19 cellular contexts compared by ENCODE assay signal in genomic region chr1:211687462-211688215, GRCh38. TPM values are rescaled to one million over a fixed set of nuclear protein-coding genes. Genes with fewer than 3 reads are reported as not detected.
DNase-seq lines count a peak whose midpoint lies in the region; ATAC-seq and TF ChIP-seq lines count a peak whose summit lies in the region.
"Had no signal": no experiment of that assay in that cellular context is flagged by ENCODE, and none has a peak within 500 bp of the region (broad histone marks: within the 10 kb centered on the region; RNA-seq: fewer than 3 reads in every experiment).

No MANE protein-coding gene starts in this region.

- no peak overlapping the region for H3K18ac ChIP-seq in mesendoderm (ENCODE audit: low read length)

- peak overlapping the region; percentile 56 for H3K27ac Mint-ChIP-seq in CD8-positive, alpha-beta T cell
- H3K27ac Mint-ChIP-seq: activated naive CD8-positive, alpha-beta T cell had no signal

- no peak overlapping the region for H2AK5ac ChIP-seq in mesendoderm (ENCODE audit: low read length)

- CTCF ChIA-PET in CD8-positive, alpha-beta T cell (lab: Charles Lee) = interaction anchor here (0.7 to 8.5 kb wide), 2 partner anchors 11 to 797 kb away, joined by 4 to 65 read pairs; no protein-coding TSS in a partner anchor

- no peak overlapping the region for H4K8ac ChIP-seq in mesendoderm (ENCODE audit: low read depth, low read length)

- H4K5ac ChIP-seq in mesendoderm (ENCODE audit: low read length) = no peak overlapping the region

- no peaks in the 10 kb centered on the region for H3K9me3 Mint-ChIP-seq in CD8-positive, alpha-beta T cell
- H3K9me3 Mint-ChIP-seq: H9 had no signal

- DNase-seq in CD8-positive, alpha-beta T cell = no peak
- DNase-seq in OCI-M1 (lab: John Stamatoyannopoulos, UW) (peak; percentile 38), left lobe of liver (ENCODE audit: low spot score) (no peak), germinal center (ENCODE audit: low spot score) (no peak), mesendoderm (no peak)
- DNase-seq: Calu3; H9; NCI-H1694 treated with DMSO at 0.1 percent for 48 hours; NCI-H748 treated with DMSO at 0.1 percent for 48 hours; PC-3; right cardiac atrium; stimulated activated CD4-positive, alpha-beta T cell treated with anti-CD3 and anti-CD28 coated beads, Interleukin-15, amount 100 ng/mL, for 24 hours; T1000; trophoblast cell had no signal

- no peak overlapping the region for H3K23ac ChIP-seq in mesendoderm (ENCODE audit: low read length)

- H3K4me1 ChIP-seq in ACC112 (ENCODE audit: control insufficient read depth, insufficient read depth, low read length, unreplicated experiment) = no peaks in the 10 kb centered on the region
- peaks cover 11% of the 10 kb centered on the region for H3K4me1 ChIP-seq in CD8-positive, alpha-beta T cell (ENCODE audit: insufficient read depth, low read length)
- H3K4me1 ChIP-seq in mesendoderm (ENCODE audit: control insufficient read depth, low read depth, low read length) = no peaks in the 10 kb centered on the region

- H3K27me3 ChIP-seq in ACC112 (ENCODE audit: insufficient read depth, low read length) (no peaks in the 10 kb centered on the region), mesendoderm (ENCODE audit: insufficient read depth, low read length, poor library complexity) (no peaks in the 10 kb centered on the region)
- H3K27me3 ChIP-seq in CD8-positive, alpha-beta T cell (ENCODE audit: insufficient read depth, low read length) = no peaks in the 10 kb centered on the region

- POLR2A ChIA-PET in CD8-positive, alpha-beta T cell (lab: Charles Lee) = no interaction called here

- H3K4me3 ChIP-seq in ACC112 (ENCODE audit: low read depth, low read length) = peak overlapping the region; percentile 29; the same call in 1 of the 2 replicates
- no peak overlapping the region for H3K4me3 ChIP-seq in CD8-positive, alpha-beta T cell (ENCODE audit: low read depth, low read length)
- no peak overlapping the region for H3K4me3 ChIP-seq in mesendoderm (ENCODE audit: low read length)

- TF ChIP-seq CTCF in CD8-positive, alpha-beta T cell (IDR thresholded peaks at IDR 0.05) = no peak

- H3K36me3 ChIP-seq in ACC112 (ENCODE audit: insufficient read depth, low read length) (no peaks in the 10 kb centered on the region), mesendoderm (ENCODE audit: control insufficient read depth, insufficient read depth, low read length) (no peaks in the 10 kb centered on the region)
- no peaks in the 10 kb centered on the region for H3K36me3 ChIP-seq in CD8-positive, alpha-beta T cell (ENCODE audit: insufficient read depth, low read length)

- H2AFZ ChIP-seq in ACC112 (ENCODE audit: low read length, unreplicated experiment) = no peak overlapping the region

- H3K79me2 ChIP-seq in ACC112 (ENCODE audit: control insufficient read depth, insufficient read depth, low read length, unreplicated experiment) (no peaks in the 10 kb centered on the region), mesendoderm (ENCODE audit: control insufficient read depth, insufficient read depth, low read length) (no peaks in the 10 kb centered on the region)

- H3K79me1 ChIP-seq in mesendoderm (ENCODE audit: low read length) = no peaks in the 10 kb centered on the region

- no peaks in the 10 kb centered on the region for H3K9me3 ChIP-seq in CD8-positive, alpha-beta T cell (ENCODE audit: low read length)

- H3K4me2 ChIP-seq in mesendoderm (ENCODE audit: low read length) = no peak overlapping the region

- no peak overlapping the region for H3K27ac ChIP-seq in ACC112 (ENCODE audit: low read depth, low read length)
- H3K27ac ChIP-seq in CD8-positive, alpha-beta T cell (ENCODE audit: low read depth, low read length) = no peak overlapping the region
- H3K27ac ChIP-seq in mesendoderm (ENCODE audit: low read depth, low read length) = no peak overlapping the region

- no peak overlapping the region for H2BK5ac ChIP-seq in mesendoderm (ENCODE audit: low read length)

- H3K4me3 Mint-ChIP-seq in CD8-positive, alpha-beta T cell = peak overlapping the region; percentile 75
- H3K4me3 Mint-ChIP-seq: activated naive CD8-positive, alpha-beta T cell; H9 had no signal

- H3K27me3 Mint-ChIP-seq in CD8-positive, alpha-beta T cell (ENCODE audit: low read depth) = no peaks in the 10 kb centered on the region
- H3K27me3 Mint-ChIP-seq: activated naive CD8-positive, alpha-beta T cell had no signal

- no peak overlapping the region for H2BK120ac ChIP-seq in mesendoderm (ENCODE audit: low read depth, low read length)

- peaks cover 17% of the 10 kb centered on the region for H3K4me1 Mint-ChIP-seq in CD8-positive, alpha-beta T cell (ENCODE audit: low read depth)
- H3K4me1 Mint-ChIP-seq: H9 had no signal

- no CpG with 5 or more reads among the region's 16 CpGs for WGBS in mesendoderm (ENCODE audit: extremely low coverage, insufficient coverage, low lambda C conversion rate)

- intact Hi-C loops in CD8-positive, alpha-beta T cell (cut with DNase I, micrococcal nuclease) = no loop called here

- no peak overlapping the region for H3K56ac ChIP-seq in mesendoderm (ENCODE audit: low read length)

- H2BK15ac ChIP-seq in mesendoderm (replicated peaks; ENCODE audit: low read depth) = no peak overlapping the region

- no peaks in the 10 kb centered on the region for H3K36me3 Mint-ChIP-seq in CD8-positive, alpha-beta T cell
- H3K36me3 Mint-ChIP-seq: activated naive CD8-positive, alpha-beta T cell had no signal

- no peak overlapping the region for H3K9ac ChIP-seq in mesendoderm (ENCODE audit: low read length)

- ATAC-seq in CD8-positive, alpha-beta T cell = no peak
- ATAC-seq in left lobe of liver (peak; percentile 29), GM19455 (IDR thresholded peaks at IDR 0.05; ENCODE audit: unreplicated experiment) (no peak), HG03039 (IDR thresholded peaks at IDR 0.05; ENCODE audit: unreplicated experiment) (no peak)
- ATAC-seq: activated CD4-positive, CD25-positive, alpha-beta regulatory T cell treated with anti-CD3 and anti-CD28 coated beads, Interleukin-2, amount 50 U/mL, for 24 hours; PC-3; right cardiac atrium had no signal

- H3K4ac ChIP-seq in mesendoderm (ENCODE audit: low read depth, low read length) = no peak overlapping the region

RNA-seq across cellular contexts. Expression of gene NEK2, which starts 12.2 kb away (rescaled TPM):
- total RNA-seq in CD8-positive, alpha-beta T cell = under 1 TPM; 0.19 to 0.35 TPM
- total RNA-seq in left lobe of liver = 0.13 TPM
- polyA plus RNA-seq in mesendoderm (2013, experiment 1 of 2) = 13.0 TPM
- polyA plus RNA-seq in mesendoderm (2013, experiment 2 of 2) = 13.9 TPM
- polyA plus RNA-seq: right cardiac atrium had no signal
